ENCODE assay signal across 35 cellular contexts in the genomic region with DNA sequence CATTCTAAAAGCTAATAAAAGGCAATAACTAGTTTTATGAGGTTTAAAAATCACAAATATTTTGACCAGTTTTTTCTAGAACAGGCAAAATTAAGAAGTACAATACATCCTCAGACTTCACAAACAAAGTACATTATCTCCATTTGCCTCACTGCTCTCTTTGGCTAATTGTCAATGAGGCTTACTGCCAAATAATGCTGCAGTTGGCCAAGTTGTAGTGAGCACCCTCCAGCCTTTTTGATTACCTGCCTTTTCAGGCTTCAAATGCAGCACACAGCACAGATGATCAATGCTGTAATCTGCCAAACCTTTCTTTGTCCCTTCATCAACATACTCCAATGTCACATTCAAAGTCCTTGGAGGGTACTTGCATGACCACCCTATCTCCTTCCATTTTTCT.
"Had no signal": no experiment of that assay in that cellular context is flagged by ENCODE, and none has a peak within 500 bp of the region (broad histone marks: within the 10 kb centered on the region; RNA-seq: fewer than 3 reads in every experiment).

No MANE protein-coding gene starts in this region.

- H3K27ac Mint-ChIP-seq: activated CD4-positive, alpha-beta memory T cell treated with anti-CD3 and anti-CD28 coated beads, Interleukin-2, amount 10 ng/mL, durations not matched to agents 7 days and 5 days; activated CD8-positive, alpha-beta memory T cell treated with anti-CD3 and anti-CD28 coated beads, Interleukin-2, amount 10 ng/mL, durations not matched to agents 7 days and 5 days; activated naive CD8-positive, alpha-beta T cell treated with anti-CD3 and anti-CD28 coated beads for 36 hours had no signal

- H3K27me3 Mint-ChIP-seq: activated CD4-positive, alpha-beta memory T cell treated with anti-CD3 and anti-CD28 coated beads, Interleukin-2, amount 10 ng/mL, durations not matched to agents 7 days and 5 days; activated CD8-positive, alpha-beta memory T cell treated with anti-CD3 and anti-CD28 coated beads, Interleukin-2, amount 10 ng/mL, durations not matched to agents 7 days and 5 days; activated naive CD8-positive, alpha-beta T cell treated with anti-CD3 and anti-CD28 coated beads for 36 hours; brain had no signal

- H3K4me1 Mint-ChIP-seq: activated CD4-positive, alpha-beta memory T cell treated with anti-CD3 and anti-CD28 coated beads, Interleukin-2, amount 10 ng/mL, durations not matched to agents 7 days and 5 days; activated CD8-positive, alpha-beta memory T cell treated with anti-CD3 and anti-CD28 coated beads, Interleukin-2, amount 10 ng/mL, durations not matched to agents 7 days and 5 days; activated naive CD8-positive, alpha-beta T cell treated with anti-CD3 and anti-CD28 coated beads for 36 hours had no signal

- ATAC-seq: activated CD8-positive, alpha-beta memory T cell treated with anti-CD3 and anti-CD28 coated beads, Interleukin-2, amount 10 ng/mL, durations not matched to agents 7 days and 5 days had no signal

- H3K4me3 Mint-ChIP-seq: activated CD4-positive, alpha-beta memory T cell treated with anti-CD3 and anti-CD28 coated beads, Interleukin-2, amount 10 ng/mL, durations not matched to agents 7 days and 5 days; activated CD8-positive, alpha-beta memory T cell treated with anti-CD3 and anti-CD28 coated beads, Interleukin-2, amount 10 ng/mL, durations not matched to agents 7 days and 5 days; activated naive CD8-positive, alpha-beta T cell treated with anti-CD3 and anti-CD28 coated beads for 36 hours; brain had no signal

- H3K9me3 ChIP-seq: MG63 had no signal

- H3K27ac ChIP-seq: PC-9, WERI-Rb-1 had no signal

- H3K4me3 ChIP-seq: MG63, PC-9 had no signal

- DNase-seq: activated CD4-positive, alpha-beta memory T cell treated with anti-CD3 and anti-CD28 coated beads, Interleukin-2, amount 10 ng/mL, durations not matched to agents 7 days and 5 days; activated CD4-positive, alpha-beta T cell treated with anti-CD3 and anti-CD28 coated beads for 1 hour; activated CD4-positive, alpha-beta T cell treated with anti-CD3 and anti-CD28 coated beads for 48 hours; activated CD4-positive, CD25-positive, alpha-beta regulatory T cell; activated CD8-positive, alpha-beta memory T cell treated with anti-CD3 and anti-CD28 coated beads for 24 hours; activated CD8-positive, alpha-beta memory T cell treated with anti-CD3 and anti-CD28 coated beads, Interleukin-2, amount 10 ng/mL, durations not matched to agents 7 days and 5 days; activated CD8-positive, alpha-beta memory T cell treated with anti-CD3 and anti-CD28 coated beads, Interleukin-2, amount 50 U/mL, for 48 hours; activated effector memory CD4-positive, alpha-beta T cell treated with Interleukin-2 at 50 U/mL for 16 hours; activated naive CD4-positive, alpha-beta T cell treated with anti-CD3 and anti-CD28 coated beads, Interleukin-2, amount 50 U/mL, for 16 hours; activated naive CD8-positive, alpha-beta T cell treated with anti-CD3 and anti-CD28 coated beads for 36 hours; activated T-cell treated with anti-CD3 and anti-CD28 coated beads, Interleukin-2, amount 50 U/mL, for 48 hours; amniotic stem cell; aorta; caudate nucleus; Kasumi-1; KG1; MG63; NCI-H1048; NCI-H1417; NCI-H146; NCI-H187; NCI-H2029 treated with DMSO at 0.1 percent for 48 hours; NCI-H226; NCI-H446 treated with DMSO at 0.1 percent for 48 hours; NCI-H524; PC-9; Right ventricle myocardium superior; SW 1271; T-helper 1 cell; T-helper 2 cell; T-helper 9 cell; WERI-Rb-1 had no signal

- H3K36me3 Mint-ChIP-seq: activated CD8-positive, alpha-beta memory T cell treated with anti-CD3 and anti-CD28 coated beads, Interleukin-2, amount 10 ng/mL, durations not matched to agents 7 days and 5 days; activated naive CD8-positive, alpha-beta T cell treated with anti-CD3 and anti-CD28 coated beads for 36 hours; brain had no signal

- H3K36me3 ChIP-seq: MG63, WERI-Rb-1 had no signal

- H3K27me3 ChIP-seq: MG63 had no signal

- H3K9me3 Mint-ChIP-seq: activated CD4-positive, alpha-beta memory T cell treated with anti-CD3 and anti-CD28 coated beads, Interleukin-2, amount 10 ng/mL, durations not matched to agents 7 days and 5 days; activated naive CD8-positive, alpha-beta T cell treated with anti-CD3 and anti-CD28 coated beads for 36 hours; brain had no signal

- FAIRE-seq: bronchial epithelial cell, RCC 7860 had no signal
